1 cellular context compared by ENCODE assay signal in genomic region chr19:48737360-48737998, GRCh38.
TF ChIP-seq lines count a peak whose summit lies in the region.

No MANE protein-coding gene starts in this region.

TF ChIP-seq in HEK293, 187 proteins besides CTCF, POLR2A, EP300 and RAD21 (continued from another document):
- TF ChIP-seq KLF9 (tag by site-specific recombination; IDR thresholded peaks at IDR 0.05; ENCODE audit: low read depth) (peak; percentile 54; the same call in 1 of the 2 replicates), KLF8 (tag by site-specific recombination; IDR thresholded peaks at IDR 0.05) (peak; percentile 39), ZNF596 (tag by site-specific recombination; IDR thresholded peaks at IDR 0.05) (no peak), KLF7 (tag by site-specific recombination; IDR thresholded peaks at IDR 0.05; ENCODE audit: borderline replicate concordance) (no peak), ZNF776 (tag by site-specific recombination; IDR thresholded peaks at IDR 0.05; ENCODE audit: borderline replicate concordance) (no peak), SCRT1 (tag by site-specific recombination; IDR thresholded peaks at IDR 0.05; ENCODE audit: borderline replicate concordance) (no peak), KLF1 (tag by site-specific recombination; IDR thresholded peaks at IDR 0.05) (peak; percentile 79), ZNF398 (tag by site-specific recombination; IDR thresholded peaks at IDR 0.05) (no peak)
TF ChIP-seq in HEK293: peak in this region for 7.
